Comparison of ENCODE assay signal across 1 cellular context in genomic region chr7:73909051-73909941, GRCh38.
TF ChIP-seq lines count a peak whose summit lies in the region.

No MANE protein-coding gene starts in this region.

TF ChIP-seq in H1, 55 proteins besides CTCF, POLR2A, EP300 and RAD21:
- TF ChIP-seq TAF1 (IDR thresholded peaks at IDR 0.05; ENCODE audit: low read depth, low read length), result no peak
- no peak for TF ChIP-seq HDAC2 (IDR thresholded peaks at IDR 0.05; ENCODE audit: borderline replicate concordance in 1 of 2, low read depth in 2 of 2, low read length in 2 of 2)
- no peak for TF ChIP-seq SIX5 (IDR thresholded peaks at IDR 0.05; ENCODE audit: low read depth, low read length)
- no peak for TF ChIP-seq SIRT6 (IDR thresholded peaks at IDR 0.05; ENCODE audit: low read length)
- no peak for TF ChIP-seq CTBP2 (IDR thresholded peaks at IDR 0.05; ENCODE audit: borderline replicate concordance, insufficient read depth, insufficient read length, low read length)
- TF ChIP-seq PHF8 (conservative IDR thresholded peaks at IDR 0.05; ENCODE audit: low read depth, low read length), result no peak
- TF ChIP-seq EZH2 (IDR thresholded peaks at IDR 0.05; ENCODE audit: low read depth, low read length, severe bottlenecking), result no peak
- no peak for TF ChIP-seq CBX5 (IDR thresholded peaks at IDR 0.05; ENCODE audit: low read depth, low read length)
- TF ChIP-seq ZNF274 (IDR thresholded peaks at IDR 0.05; ENCODE audit: borderline replicate concordance, extremely low read depth, low read length), result no peak
- TF ChIP-seq BCL11A (IDR thresholded peaks at IDR 0.05; ENCODE audit: low read depth in 2 of 2, low read length in 2 of 2), result no peak
- no peak for TF ChIP-seq KDM5A (IDR thresholded peaks at IDR 0.05; ENCODE audit: low read length)
- TF ChIP-seq SP4 (IDR thresholded peaks at IDR 0.05; ENCODE audit: low read length), result no peak
- no peak for TF ChIP-seq POLR2AphosphoS5 (IDR thresholded peaks at IDR 0.05; ENCODE audit: low read depth, low read length)
- TF ChIP-seq YY1 (IDR thresholded peaks at IDR 0.05; ENCODE audit: low read depth, low read length), result no peak
- TF ChIP-seq EGR1 (IDR thresholded peaks at IDR 0.05; ENCODE audit: borderline replicate concordance, low read depth, low read length), result no peak
- TF ChIP-seq USF2 (IDR thresholded peaks at IDR 0.05; ENCODE audit: low read length), result no peak
- no peak for TF ChIP-seq ASH2L (IDR thresholded peaks at IDR 0.05; ENCODE audit: low read length)
- TF ChIP-seq TAF7 (optimal IDR thresholded peaks at IDR 0.05; ENCODE audit: borderline replicate concordance, low read depth, low read length), result no peak
- TF ChIP-seq NANOG (IDR thresholded peaks at IDR 0.05; ENCODE audit: insufficient read depth, low read depth, low read length, poor library complexity, severe bottlenecking), result no peak
- TF ChIP-seq RBBP5 (IDR thresholded peaks at IDR 0.05; ENCODE audit: borderline replicate concordance, low read depth, low read length), result no peak
